ENCODE assay signal across 42 cellular contexts in the genomic region with DNA sequence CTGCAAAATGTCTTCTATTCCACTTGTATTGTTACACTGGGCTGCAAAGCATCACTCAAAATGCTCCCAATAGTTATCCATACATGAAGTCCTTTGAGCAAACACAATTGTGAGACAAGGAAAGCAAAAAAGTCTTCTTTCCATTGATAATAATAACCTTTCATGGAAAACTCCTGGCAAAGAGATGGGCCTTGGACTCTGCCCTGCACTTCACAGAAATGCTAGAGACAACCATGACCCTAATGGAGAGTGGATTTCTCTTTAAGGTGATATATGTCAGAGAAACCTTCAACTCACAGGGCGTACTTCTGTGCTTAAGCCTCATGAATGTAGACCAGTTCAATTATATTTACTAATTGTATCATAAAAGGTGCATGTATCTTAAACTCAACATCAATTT. TPM values are rescaled to one million over a fixed set of nuclear protein-coding genes. Genes with fewer than 3 reads are reported as not detected.
"Had no signal": no experiment of that assay in that cellular context is flagged by ENCODE, and none has a peak within 500 bp of the region (broad histone marks: within the 10 kb centered on the region; RNA-seq: fewer than 3 reads in every experiment).

No MANE protein-coding gene starts in this region.

- H3K4me3 ChIP-seq: adrenal gland, ascending aorta, body of pancreas, breast epithelium, cardiac muscle cell had no signal

- H3K27ac ChIP-seq: adrenal gland, ascending aorta, body of pancreas, brain microvascular endothelial cell, breast epithelium, cardiac muscle cell had no signal

- H3K4me1 ChIP-seq: adrenal gland, ascending aorta, breast epithelium had no signal

- H3K36me3 Mint-ChIP-seq: activated naive CD4-positive, alpha-beta T cell treated with anti-CD3 and anti-CD28 coated beads, Interleukin-2, amount 10 ng/mL, durations not matched to agents 7 days and 5 days; activated naive CD4-positive, alpha-beta T cell treated with anti-CD3 and anti-CD28 coated beads, Interleukin-2, amount 50 U/mL, for 24 hours; activated naive CD4-positive, alpha-beta T cell treated with anti-CD3 and anti-CD28 coated beads, Interleukin-2, amount 50 U/mL, for 72 hours; activated naive CD8-positive, alpha-beta T cell; activated naive CD8-positive, alpha-beta T cell treated with anti-CD3 and anti-CD28 coated beads for 36 hours; activated naive CD8-positive, alpha-beta T cell treated with anti-CD3 and anti-CD28 coated beads, Interleukin-2, amount 10 ng/mL, durations not matched to agents 7 days and 5 days; brain had no signal

- H3K4me1 Mint-ChIP-seq: brain; central memory CD8-positive, alpha-beta T cell had no signal

- H3K27ac Mint-ChIP-seq: activated naive CD4-positive, alpha-beta T cell treated with anti-CD3 and anti-CD28 coated beads for 36 hours; activated naive CD4-positive, alpha-beta T cell treated with anti-CD3 and anti-CD28 coated beads, Interleukin-2, amount 10 ng/mL, durations not matched to agents 7 days and 5 days; activated naive CD4-positive, alpha-beta T cell treated with anti-CD3 and anti-CD28 coated beads, Interleukin-2, amount 50 U/mL, for 24 hours; activated naive CD4-positive, alpha-beta T cell treated with anti-CD3 and anti-CD28 coated beads, Interleukin-2, amount 50 U/mL, for 72 hours; activated naive CD8-positive, alpha-beta T cell; activated naive CD8-positive, alpha-beta T cell treated with anti-CD3 and anti-CD28 coated beads for 36 hours; activated naive CD8-positive, alpha-beta T cell treated with anti-CD3 and anti-CD28 coated beads, Interleukin-2, amount 10 ng/mL, durations not matched to agents 7 days and 5 days; activated naive CD8-positive, alpha-beta T cell treated with anti-CD3 and anti-CD28 coated beads, Interleukin-2, amount 50 U/mL, for 24 hours; activated T-cell treated with anti-CD3 and anti-CD28 coated beads, Interleukin-2, amount 50 U/mL, for 24 hours; activated T-cell treated with anti-CD3 and anti-CD28 coated beads, Interleukin-2, amount 50 U/mL, for 72 hours; activated T-helper 1 cell treated with anti-CD3 and anti-CD28 coated beads, Interleukin-12 subunit alpha, Interleukin-12 subunit beta, Interleukin-2, Interleukin-4 antibody, amounts not matched to agents 30 ng/mL and 10 ng/mL and 1 ng/mL, durations not matched to agents 14 hours and 24 hours and 36 hours; activated T-helper 17 cell treated with anti-CD3 and anti-CD28 coated beads, Interleukin-2, amount 50 U/mL, for 72 hours; activated T-helper 2 cell treated with anti-CD3 and anti-CD28 coated beads, Interferon-gamma antibody, Interleukin-2, Interleukin-4, amounts not matched to agents 10 μg/mL and 5 μg/mL and 100 μg/mL, durations not matched to agents 14 hours and 24 hours and 36 hours; brain had no signal

- H3K27me3 ChIP-seq: ascending aorta, body of pancreas, breast epithelium, cardiac muscle cell had no signal

- FAIRE-seq: astrocyte, bronchial epithelial cell had no signal

- H3K36me3 ChIP-seq: adrenal gland, ascending aorta, brain microvascular endothelial cell, breast epithelium, cardiac muscle cell had no signal

- DNase-seq: activated effector memory CD4-positive, alpha-beta T cell treated with anti-CD3 and anti-CD28 coated beads, Interleukin-2, amount 50 U/mL, for 16 hours; activated effector memory CD4-positive, alpha-beta T cell treated with Interleukin-2 at 50 U/mL for 16 hours; activated gamma-delta T cell; activated gamma-delta T cell treated with Interleukin-2 at 50 U/mL for 16 hours; activated naive CD4-positive, alpha-beta T cell; activated naive CD4-positive, alpha-beta T cell treated with anti-CD3 and anti-CD28 coated beads for 36 hours; activated naive CD4-positive, alpha-beta T cell treated with anti-CD3 and anti-CD28 coated beads, Interleukin-2, amount 10 ng/mL, durations not matched to agents 7 days and 5 days; activated naive CD4-positive, alpha-beta T cell treated with anti-CD3 and anti-CD28 coated beads, Interleukin-2, amount 50 U/mL, for 16 hours; activated naive CD4-positive, alpha-beta T cell treated with Interleukin-2 at 50 U/mL for 16 hours; activated naive CD8-positive, alpha-beta T cell treated with anti-CD3 and anti-CD28 coated beads for 36 hours; activated naive CD8-positive, alpha-beta T cell treated with anti-CD3 and anti-CD28 coated beads, Interleukin-2, amount 10 ng/mL, durations not matched to agents 7 days and 5 days; activated naive CD8-positive, alpha-beta T cell treated with anti-CD3 and anti-CD28 coated beads, Interleukin-2, amount 50 U/mL, for 24 hours; activated T-cell treated with anti-CD3 and anti-CD28 coated beads for 4 hours; activated T-cell treated with anti-CD3 and anti-CD28 coated beads, Interleukin-2, amount 50 U/mL, for 1 hour; activated T-cell treated with anti-CD3 and anti-CD28 coated beads, Interleukin-2, amount 50 U/mL, for 24 hours; activated T-cell treated with anti-CD3 and anti-CD28 coated beads, Interleukin-2, amount 50 U/mL, for 4 hours; activated T-cell treated with anti-CD3 and anti-CD28 coated beads, Interleukin-2, amount 50 U/mL, for 48 hours; activated T-cell treated with anti-CD3 and anti-CD28 coated beads, Interleukin-2, amount 50 U/mL, for 72 hours; adrenal gland; amniotic stem cell; amygdala; anterior cingulate cortex; aorta; body of pancreas; brain microvascular endothelial cell; caudate nucleus; central memory CD4-positive, alpha-beta T cell; cerebellar nuclear complex had no signal

- H3K27me3 Mint-ChIP-seq: activated naive CD4-positive, alpha-beta T cell treated with anti-CD3 and anti-CD28 coated beads, Interleukin-2, amount 50 U/mL, for 24 hours; activated naive CD8-positive, alpha-beta T cell; activated naive CD8-positive, alpha-beta T cell treated with anti-CD3 and anti-CD28 coated beads for 36 hours; activated naive CD8-positive, alpha-beta T cell treated with anti-CD3 and anti-CD28 coated beads, Interleukin-2, amount 50 U/mL, for 24 hours; activated T-cell treated with anti-CD3 and anti-CD28 coated beads, Interleukin-2, amount 50 U/mL, for 24 hours; activated T-helper 17 cell treated with anti-CD3 and anti-CD28 coated beads, Interleukin-2, amount 50 U/mL, for 72 hours had no signal

- ATAC-seq: activated naive CD4-positive, alpha-beta T cell treated with anti-CD3 and anti-CD28 coated beads, Interleukin-2, amount 50 U/mL, for 72 hours; activated naive CD8-positive, alpha-beta T cell treated with anti-CD3 and anti-CD28 coated beads, Interleukin-2, amount 50 U/mL, for 24 hours; activated T-cell treated with anti-CD3 and anti-CD28 coated beads, Interleukin-2, amount 50 U/mL, for 4 hours; activated T-cell treated with anti-CD3 and anti-CD28 coated beads, Interleukin-2, amount 50 U/mL, for 72 hours; activated T-helper 17 cell treated with anti-CD3 and anti-CD28 coated beads, Interleukin-2, amount 50 U/mL, for 72 hours; body of pancreas had no signal

- H3K9me3 ChIP-seq: adrenal gland, ascending aorta, body of pancreas, breast epithelium had no signal

- H3K9me3 Mint-ChIP-seq: activated naive CD4-positive, alpha-beta T cell treated with anti-CD3 and anti-CD28 coated beads for 36 hours; activated naive CD4-positive, alpha-beta T cell treated with anti-CD3 and anti-CD28 coated beads, Interleukin-2, amount 10 ng/mL, durations not matched to agents 7 days and 5 days; activated naive CD4-positive, alpha-beta T cell treated with anti-CD3 and anti-CD28 coated beads, Interleukin-2, amount 50 U/mL, for 24 hours; activated naive CD4-positive, alpha-beta T cell treated with anti-CD3 and anti-CD28 coated beads, Interleukin-2, amount 50 U/mL, for 72 hours; activated naive CD8-positive, alpha-beta T cell treated with anti-CD3 and anti-CD28 coated beads for 36 hours; activated naive CD8-positive, alpha-beta T cell treated with anti-CD3 and anti-CD28 coated beads, Interleukin-2, amount 10 ng/mL, durations not matched to agents 7 days and 5 days; activated naive CD8-positive, alpha-beta T cell treated with anti-CD3 and anti-CD28 coated beads, Interleukin-2, amount 50 U/mL, for 24 hours; activated T-cell treated with anti-CD3 and anti-CD28 coated beads, Interleukin-2, amount 50 U/mL, for 24 hours; activated T-cell treated with anti-CD3 and anti-CD28 coated beads, Interleukin-2, amount 50 U/mL, for 4 hours; activated T-cell treated with anti-CD3 and anti-CD28 coated beads, Interleukin-2, amount 50 U/mL, for 72 hours; activated T-helper 1 cell treated with anti-CD3 and anti-CD28 coated beads, Interleukin-12 subunit alpha, Interleukin-12 subunit beta, Interleukin-2, Interleukin-4 antibody, amounts not matched to agents 30 ng/mL and 10 ng/mL and 1 ng/mL, durations not matched to agents 14 hours and 24 hours and 36 hours; activated T-helper 17 cell treated with anti-CD3 and anti-CD28 coated beads, Interleukin-2, amount 50 U/mL, for 72 hours; activated T-helper 2 cell treated with anti-CD3 and anti-CD28 coated beads, Interferon-gamma antibody, Interleukin-2, Interleukin-4, amounts not matched to agents 10 μg/mL and 5 μg/mL and 100 μg/mL, durations not matched to agents 14 hours and 24 hours and 36 hours; brain; central memory CD8-positive, alpha-beta T cell had no signal

- H3K4me3 Mint-ChIP-seq: activated naive CD4-positive, alpha-beta T cell treated with anti-CD3 and anti-CD28 coated beads for 36 hours; activated naive CD4-positive, alpha-beta T cell treated with anti-CD3 and anti-CD28 coated beads, Interleukin-2, amount 10 ng/mL, durations not matched to agents 7 days and 5 days; activated naive CD4-positive, alpha-beta T cell treated with anti-CD3 and anti-CD28 coated beads, Interleukin-2, amount 50 U/mL, for 24 hours; activated naive CD8-positive, alpha-beta T cell; activated naive CD8-positive, alpha-beta T cell treated with anti-CD3 and anti-CD28 coated beads for 36 hours; activated naive CD8-positive, alpha-beta T cell treated with anti-CD3 and anti-CD28 coated beads, Interleukin-2, amount 10 ng/mL, durations not matched to agents 7 days and 5 days; activated naive CD8-positive, alpha-beta T cell treated with anti-CD3 and anti-CD28 coated beads, Interleukin-2, amount 50 U/mL, for 24 hours; activated T-cell treated with anti-CD3 and anti-CD28 coated beads, Interleukin-2, amount 50 U/mL, for 24 hours; activated T-cell treated with anti-CD3 and anti-CD28 coated beads, Interleukin-2, amount 50 U/mL, for 4 hours; activated T-cell treated with anti-CD3 and anti-CD28 coated beads, Interleukin-2, amount 50 U/mL, for 72 hours; activated T-helper 1 cell treated with anti-CD3 and anti-CD28 coated beads, Interleukin-12 subunit alpha, Interleukin-12 subunit beta, Interleukin-2, Interleukin-4 antibody, amounts not matched to agents 30 ng/mL and 10 ng/mL and 1 ng/mL, durations not matched to agents 14 hours and 24 hours and 36 hours; activated T-helper 17 cell treated with anti-CD3 and anti-CD28 coated beads, Interleukin-2, amount 50 U/mL, for 72 hours; brain; central memory CD8-positive, alpha-beta T cell had no signal

RNA-seq across cellular contexts. Expression of a gene that starts 19.4 kb away (rescaled TPM):
- total RNA-seq: activated naive CD4-positive, alpha-beta T cell treated with anti-CD3 and anti-CD28 coated beads for 36 hours; activated naive CD4-positive, alpha-beta T cell treated with anti-CD3 and anti-CD28 coated beads, Interleukin-2, amount 50 U/mL, for 72 hours; activated naive CD8-positive, alpha-beta T cell treated with anti-CD3 and anti-CD28 coated beads for 36 hours; activated naive CD8-positive, alpha-beta T cell treated with anti-CD3 and anti-CD28 coated beads, Interleukin-2, amount 10 ng/mL, durations not matched to agents 7 days and 5 days; activated T-cell treated with anti-CD3 and anti-CD28 coated beads, Interleukin-2, amount 50 U/mL, for 72 hours; activated T-helper 1 cell treated with anti-CD3 and anti-CD28 coated beads, Interleukin-12 subunit alpha, Interleukin-12 subunit beta, Interleukin-2, Interleukin-4 antibody, amounts not matched to agents 30 ng/mL and 10 ng/mL and 1 ng/mL, durations not matched to agents 14 hours and 24 hours and 36 hours; activated T-helper 17 cell treated with anti-CD3 and anti-CD28 coated beads, Interleukin-2, amount 50 U/mL, for 72 hours; activated T-helper 2 cell treated with anti-CD3 and anti-CD28 coated beads, Interferon-gamma antibody, Interleukin-2, Interleukin-4, amounts not matched to agents 10 μg/mL and 5 μg/mL and 100 μg/mL, durations not matched to agents 14 hours and 24 hours and 36 hours; aorta; astrocyte; body of pancreas; bronchial epithelial cell; cardiac muscle cell; cardiac septum had no signal
